ENCODE assay signal across 10 cellular contexts in the genomic region with DNA sequence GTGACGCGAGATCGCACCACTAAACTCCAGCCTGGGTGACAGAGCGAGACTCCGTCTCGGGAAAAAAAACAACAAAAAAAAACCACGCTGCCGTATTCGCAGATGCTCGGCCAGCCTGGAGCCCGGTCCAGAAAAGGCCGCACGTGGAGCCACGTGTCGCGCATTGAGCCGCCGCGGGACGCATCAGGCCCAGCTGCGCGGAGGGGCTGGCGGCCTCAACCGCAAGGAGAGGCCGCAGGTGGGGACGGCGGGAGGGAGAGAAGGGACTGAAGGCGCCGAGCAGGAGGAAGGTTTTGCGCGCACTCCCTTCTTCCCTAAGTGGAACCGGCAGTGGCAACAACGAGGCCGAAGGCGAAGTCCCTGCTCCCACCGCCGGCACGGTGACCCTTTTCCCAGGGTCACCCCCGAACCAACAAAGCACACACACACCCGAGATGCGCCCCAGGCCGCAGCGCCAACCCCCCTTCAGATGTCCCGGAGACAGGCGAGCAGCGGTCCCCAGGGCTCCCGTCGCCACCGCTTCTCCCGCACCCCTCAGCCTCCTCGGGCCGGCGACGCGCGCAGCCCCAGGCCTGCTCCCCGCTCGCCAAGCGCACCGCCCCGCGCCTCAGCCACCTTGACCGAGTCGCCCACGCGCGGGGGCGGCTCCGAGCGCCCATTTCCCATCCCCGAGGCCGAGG. TPM values are rescaled to one million over a fixed set of nuclear protein-coding genes. Genes with fewer than 3 reads are reported as not detected.
DNase-seq lines count a peak whose midpoint lies in the region; ATAC-seq and TF ChIP-seq lines count a peak whose summit lies in the region.
"Had no signal": no experiment of that assay in that cellular context is flagged by ENCODE, and none has a peak within 500 bp of the region (broad histone marks: within the 10 kb centered on the region; RNA-seq: fewer than 3 reads in every experiment).

No MANE protein-coding gene starts in this region.

- peaks cover 2% of the 10 kb centered on the region for H3K36me3 Mint-ChIP-seq in activated naive CD8-positive, alpha-beta T cell
- peaks cover 2% of the 10 kb centered on the region for H3K36me3 Mint-ChIP-seq in activated naive CD8-positive, alpha-beta T cell treated with anti-CD3 and anti-CD28 coated beads, Interleukin-2, amount 50 U/mL, for 24 hours (ENCODE audit: low read depth)
- peaks cover 7% of the 10 kb centered on the region for H3K36me3 Mint-ChIP-seq in activated T-helper 1 cell treated with anti-CD3 and anti-CD28 coated beads, Interleukin-12 subunit alpha, Interleukin-12 subunit beta, Interleukin-2, Interleukin-4 antibody, amounts not matched to agents 30 ng/mL and 10 ng/mL and 1 ng/mL, durations not matched to agents 14 hours and 24 hours and 36 hours (ENCODE audit: low read depth)

- DNase-seq in activated naive CD8-positive, alpha-beta T cell treated with anti-CD3 and anti-CD28 coated beads, Interleukin-2, amount 50 U/mL, for 24 hours, result no peak
- DNase-seq in activated T-helper 1 cell treated with anti-CD3 and anti-CD28 coated beads, Interleukin-12 subunit alpha, Interleukin-12 subunit beta, Interleukin-2, Interleukin-4 antibody, amounts not matched to agents 30 ng/mL and 10 ng/mL and 1 ng/mL, durations not matched to agents 14 hours and 24 hours and 36 hours (ENCODE audit: low spot score), result no peak
- no peak for DNase-seq in lung (ENCODE audit: low spot score)
- peak in 1 of 2 donors; percentile 56 for DNase-seq in tibial artery
- no peak for DNase-seq in G401 (ENCODE audit: low spot score)
- no peak for DNase-seq in activated effector memory CD4-positive, alpha-beta T cell treated with anti-CD3 and anti-CD28 coated beads, Interleukin-2, amount 50 U/mL, for 16 hours
- DNase-seq: hippocampal formation had no signal

- no peak overlapping the region for H3K27ac Mint-ChIP-seq in activated naive CD8-positive, alpha-beta T cell
- H3K27ac Mint-ChIP-seq in activated naive CD8-positive, alpha-beta T cell treated with anti-CD3 and anti-CD28 coated beads, Interleukin-2, amount 50 U/mL, for 24 hours, result no peak overlapping the region
- H3K27ac Mint-ChIP-seq in activated T-helper 1 cell treated with anti-CD3 and anti-CD28 coated beads, Interleukin-12 subunit alpha, Interleukin-12 subunit beta, Interleukin-2, Interleukin-4 antibody, amounts not matched to agents 30 ng/mL and 10 ng/mL and 1 ng/mL, durations not matched to agents 14 hours and 24 hours and 36 hours, result no peak overlapping the region

- no peaks in the 10 kb centered on the region for H3K27me3 Mint-ChIP-seq in activated naive CD8-positive, alpha-beta T cell
- peaks cover 2% of the 10 kb centered on the region for H3K27me3 Mint-ChIP-seq in activated naive CD8-positive, alpha-beta T cell treated with anti-CD3 and anti-CD28 coated beads, Interleukin-2, amount 50 U/mL, for 24 hours
- H3K27me3 Mint-ChIP-seq in activated T-helper 1 cell treated with anti-CD3 and anti-CD28 coated beads, Interleukin-12 subunit alpha, Interleukin-12 subunit beta, Interleukin-2, Interleukin-4 antibody, amounts not matched to agents 30 ng/mL and 10 ng/mL and 1 ng/mL, durations not matched to agents 14 hours and 24 hours and 36 hours (ENCODE audit: insufficient read depth), result peaks cover 6% of the 10 kb centered on the region

- intact Hi-C loops in activated T-helper 1 cell treated with anti-CD3 and anti-CD28 coated beads, Interleukin-12 subunit alpha, Interleukin-12 subunit beta, Interleukin-2, Interleukin-4 antibody, amounts not matched to agents 30 ng/mL and 10 ng/mL and 1 ng/mL, durations not matched to agents 14 hours and 24 hours and 36 hours (cut with micrococcal nuclease), result no loop called here
- intact Hi-C loops in tibial artery (cut with DNase I; ENCODE audit: low total_unique reads), result no loop called here

- H3K4me1 Mint-ChIP-seq in activated naive CD8-positive, alpha-beta T cell (ENCODE audit: low read depth), result peaks cover 22% of the 10 kb centered on the region
- peaks cover 17% of the 10 kb centered on the region for H3K4me1 Mint-ChIP-seq in activated naive CD8-positive, alpha-beta T cell treated with anti-CD3 and anti-CD28 coated beads, Interleukin-2, amount 50 U/mL, for 24 hours
- peaks cover 36% of the 10 kb centered on the region for H3K4me1 Mint-ChIP-seq in activated T-helper 1 cell treated with anti-CD3 and anti-CD28 coated beads, Interleukin-12 subunit alpha, Interleukin-12 subunit beta, Interleukin-2, Interleukin-4 antibody, amounts not matched to agents 30 ng/mL and 10 ng/mL and 1 ng/mL, durations not matched to agents 14 hours and 24 hours and 36 hours (ENCODE audit: low read depth)

- peaks cover 6 to 8% of the 10 kb centered on the region in 2 donors for H3K4me1 ChIP-seq in lung (ENCODE audit: control insufficient read depth in 2 of 2, insufficient read depth in 2 of 2, low read length in 2 of 2)
- H3K4me1 ChIP-seq in tibial artery, result peaks cover 0 to 19% (median 18%) of the 10 kb centered on the region in 4 donors

- H3K27me3 ChIP-seq in lung (ENCODE audit: control insufficient read depth, insufficient read depth), result no peaks in the 10 kb centered on the region
- no peaks in the 10 kb centered on the region for H3K27me3 ChIP-seq in tibial artery
- H3K27me3 ChIP-seq: SJSA1 had no signal

- H3K4me3 ChIP-seq in lung, result peak overlapping the region; percentile 14
- peak overlapping the region; percentile 76 to 78 for H3K4me3 ChIP-seq in tibial artery

- in situ Hi-C loops in G401 (cut with HindIII; ENCODE audit: low sequenced_read_pairs), result no loop called here

- no peak overlapping the region for H3K27ac ChIP-seq in lung (ENCODE audit: low read depth in 1 of 2, low read length in 1 of 2)
- H3K27ac ChIP-seq in tibial artery, result no peak overlapping the region
- H3K27ac ChIP-seq: SJSA1 had no signal

- no peak for ATAC-seq in activated naive CD8-positive, alpha-beta T cell treated with anti-CD3 and anti-CD28 coated beads, Interleukin-2, amount 50 U/mL, for 24 hours
- ATAC-seq in lung (ENCODE audit: insufficient read depth, low FRiP score), result no peak
- ATAC-seq in HG02763 (IDR thresholded peaks at IDR 0.05; ENCODE audit: unreplicated experiment), result no peak

- 85 to 89% methylated on average over 72 of the region's 72 CpGs for WGBS in lung, 2 donors

- H3K9me3 ChIP-seq in lung (ENCODE audit: control insufficient read depth in 2 of 2, insufficient read depth in 1 of 2, low read length in 1 of 2), result no peaks in the 10 kb centered on the region
- no peaks in the 10 kb centered on the region for H3K9me3 ChIP-seq in tibial artery
- H3K9me3 ChIP-seq: SJSA1 had no signal

- no peak for TF ChIP-seq CTCF in lung (IDR thresholded peaks at IDR 0.05; ENCODE audit: control extremely low read depth, extremely low read depth)
- no peak for TF ChIP-seq CTCF in tibial artery (IDR thresholded peaks at IDR 0.05)

- peak overlapping the region; percentile 68 for H3K4me3 Mint-ChIP-seq in activated naive CD8-positive, alpha-beta T cell
- no peak overlapping the region for H3K4me3 Mint-ChIP-seq in activated naive CD8-positive, alpha-beta T cell treated with anti-CD3 and anti-CD28 coated beads, Interleukin-2, amount 50 U/mL, for 24 hours
- H3K4me3 Mint-ChIP-seq in activated T-helper 1 cell treated with anti-CD3 and anti-CD28 coated beads, Interleukin-12 subunit alpha, Interleukin-12 subunit beta, Interleukin-2, Interleukin-4 antibody, amounts not matched to agents 30 ng/mL and 10 ng/mL and 1 ng/mL, durations not matched to agents 14 hours and 24 hours and 36 hours, result peak overlapping the region; percentile 69

- H3K36me3 ChIP-seq in lung (ENCODE audit: control insufficient read depth in 2 of 2, insufficient read depth in 2 of 2, low read length in 2 of 2) (no peaks in the 10 kb centered on the region), tibial artery (no peaks in the 10 kb centered on the region)

- no peaks in the 10 kb centered on the region for H3K9me3 Mint-ChIP-seq in activated naive CD8-positive, alpha-beta T cell (ENCODE audit: low read depth)
- no peaks in the 10 kb centered on the region for H3K9me3 Mint-ChIP-seq in activated naive CD8-positive, alpha-beta T cell treated with anti-CD3 and anti-CD28 coated beads, Interleukin-2, amount 50 U/mL, for 24 hours
- no peaks in the 10 kb centered on the region for H3K9me3 Mint-ChIP-seq in activated T-helper 1 cell treated with anti-CD3 and anti-CD28 coated beads, Interleukin-12 subunit alpha, Interleukin-12 subunit beta, Interleukin-2, Interleukin-4 antibody, amounts not matched to agents 30 ng/mL and 10 ng/mL and 1 ng/mL, durations not matched to agents 14 hours and 24 hours and 36 hours

RNA-seq across cellular contexts. Expression of a gene that starts 0.7 kb away (rescaled TPM):
- total RNA-seq in activated T-helper 1 cell treated with anti-CD3 and anti-CD28 coated beads, Interleukin-12 subunit alpha, Interleukin-12 subunit beta, Interleukin-2, Interleukin-4 antibody, amounts not matched to agents 30 ng/mL and 10 ng/mL and 1 ng/mL, durations not matched to agents 14 hours and 24 hours and 36 hours, result 4.8 and 5.1 TPM in 2 replicates
- total RNA-seq in lung, result 1 to 10 TPM; 1.9 to 6.7 TPM
- 1 to 10 TPM; 1.0 to 3.1 TPM for polyA plus RNA-seq in lung
- 5.0 and 8.6 TPM in 2 replicates for total RNA-seq in G401 (2014; rRNA removed; shearing (Covaris generic))

RNA-seq across cellular contexts. Expression of a gene that starts 7.3 kb away (rescaled TPM):
- 7.0 and 7.6 TPM in 2 replicates for total RNA-seq in activated T-helper 1 cell treated with anti-CD3 and anti-CD28 coated beads, Interleukin-12 subunit alpha, Interleukin-12 subunit beta, Interleukin-2, Interleukin-4 antibody, amounts not matched to agents 30 ng/mL and 10 ng/mL and 1 ng/mL, durations not matched to agents 14 hours and 24 hours and 36 hours
- 10 to 100 TPM in 1 of 2 donors, 1 to 10 TPM in 1; 7.4 to 11.8 TPM for total RNA-seq in lung
- polyA plus RNA-seq in lung, result 1 to 10 TPM; 3.8 to 8.8 TPM
- 1.7 and 2.9 TPM in 2 replicates for total RNA-seq in G401 (2014; rRNA removed; shearing (Covaris generic))

RNA-seq across cellular contexts. Expression of a gene that starts 7.4 kb away (rescaled TPM):
- total RNA-seq in activated T-helper 1 cell treated with anti-CD3 and anti-CD28 coated beads, Interleukin-12 subunit alpha, Interleukin-12 subunit beta, Interleukin-2, Interleukin-4 antibody, amounts not matched to agents 30 ng/mL and 10 ng/mL and 1 ng/mL, durations not matched to agents 14 hours and 24 hours and 36 hours, result 33.9 and 35.6 TPM in 2 replicates
- total RNA-seq in lung, result 10 to 100 TPM; 15.1 to 18.5 TPM
- polyA plus RNA-seq in lung, result 1 to 10 TPM; 4.9 to 5.3 TPM
- total RNA-seq in G401 (2014; rRNA removed; shearing (Covaris generic)), result 13.5 and 14.0 TPM in 2 replicates

RNA-seq across cellular contexts. Expression of a gene that starts 25.5 kb away (rescaled TPM):
- 0.41 and 0.56 TPM in 2 replicates for total RNA-seq in activated T-helper 1 cell treated with anti-CD3 and anti-CD28 coated beads, Interleukin-12 subunit alpha, Interleukin-12 subunit beta, Interleukin-2, Interleukin-4 antibody, amounts not matched to agents 30 ng/mL and 10 ng/mL and 1 ng/mL, durations not matched to agents 14 hours and 24 hours and 36 hours
- 10 to 100 TPM in 1 of 2 donors, 1 to 10 TPM in 1; 9.8 to 11.3 TPM for total RNA-seq in lung
- 1 to 10 TPM; 5.7 to 5.8 TPM for polyA plus RNA-seq in lung
- not detected in 2 replicates for total RNA-seq in G401 (2014; rRNA removed; shearing (Covaris generic))
- total RNA-seq: SJSA1 had no signal
